ENCODE assay signal across 9 cellular contexts in the genomic region with DNA sequence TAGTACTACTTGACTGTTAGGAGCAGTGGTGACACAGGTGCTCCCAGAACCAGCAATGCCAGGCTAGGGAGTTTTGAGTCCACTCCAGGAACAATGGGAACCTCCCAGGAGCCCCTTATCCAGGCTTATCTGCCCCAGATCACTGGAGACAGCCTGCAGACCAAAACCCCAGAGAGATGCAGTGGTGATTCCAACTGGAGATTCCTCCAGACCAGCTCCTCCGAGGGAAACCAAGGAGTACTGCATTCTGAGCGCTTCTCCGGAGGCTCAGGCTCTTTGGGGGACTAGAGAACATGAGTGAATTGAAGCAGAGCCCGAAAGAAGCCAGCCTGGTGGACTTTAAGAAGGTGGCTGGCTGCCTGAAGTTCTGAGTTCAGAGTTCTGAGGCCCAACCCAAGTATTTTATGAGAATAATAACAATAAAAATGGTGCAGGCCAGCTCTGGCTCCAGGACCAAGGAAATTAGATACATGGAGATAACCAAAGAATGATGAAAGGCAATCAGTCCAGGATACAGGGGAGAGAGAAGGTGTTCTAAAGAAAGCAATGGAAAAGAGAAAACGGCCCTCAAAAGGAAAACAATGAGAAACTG. TPM values are rescaled to one million over a fixed set of nuclear protein-coding genes. Genes with fewer than 3 reads are reported as not detected.
DNase-seq lines count a peak whose midpoint lies in the region; ATAC-seq and TF ChIP-seq lines count a peak whose summit lies in the region.
"Had no signal": no experiment of that assay in that cellular context is flagged by ENCODE, and none has a peak within 500 bp of the region (broad histone marks: within the 10 kb centered on the region; RNA-seq: fewer than 3 reads in every experiment).

No MANE protein-coding gene starts in this region.

- no peaks in the 10 kb centered on the region for H3K27me3 ChIP-seq in suprapubic skin
- H3K27me3 ChIP-seq: SJSA1 had no signal

- peaks cover 5% of the 10 kb centered on the region for H3K36me3 ChIP-seq in suprapubic skin
- H3K36me3 ChIP-seq: SJSA1 had no signal

- no peak for TF ChIP-seq POLR2A in suprapubic skin (IDR thresholded peaks at IDR 0.05)

- peak overlapping the region; percentile 87 for H3K4me3 Mint-ChIP-seq in activated T-cell treated with anti-CD3 and anti-CD28 coated beads, Interleukin-2, amount 50 U/mL, for 24 hours
- peak overlapping the region; percentile 96 for H3K4me3 Mint-ChIP-seq in activated CD8-positive, alpha-beta T cell treated with anti-CD3 and anti-CD28 coated beads for 36 hours

- no peak for DNase-seq in activated T-cell treated with anti-CD3 and anti-CD28 coated beads, Interleukin-2, amount 50 U/mL, for 24 hours
- DNase-seq in activated T-cell treated with anti-CD3 and anti-CD28 coated beads for 4 hours (no peak), left colon (no peak), suprapubic skin (ENCODE audit: low spot score in 2 of 2) (no peak), NOMO-1 treated with DMSO at 0.1 percent for 48 hours (lab: John Stamatoyannopoulos, UW; ENCODE audit: unreplicated experiment) (no peak), cerebellar nuclear complex (lab: John Stamatoyannopoulos, UW) (no peak)
- DNase-seq in activated CD8-positive, alpha-beta T cell treated with anti-CD3 and anti-CD28 coated beads for 36 hours = no peak

- TF ChIP-seq CTCF in activated CD8-positive, alpha-beta T cell treated with anti-CD3 and anti-CD28 coated beads for 36 hours (IDR thresholded peaks at IDR 0.05) = no peak
- TF ChIP-seq CTCF in suprapubic skin (IDR thresholded peaks at IDR 0.05) = no peak

- CTCF ChIA-PET in activated CD8-positive, alpha-beta T cell treated with anti-CD3 and anti-CD28 coated beads for 36 hours (lab: Charles Lee) = interaction anchor here (0.5 to 1.4 kb wide), 4 partner anchors 42 to 160 kb away, joined by 3 to 6 read pairs (median 4); a partner anchor contains a TSS

- POLR2A ChIA-PET in activated CD8-positive, alpha-beta T cell treated with anti-CD3 and anti-CD28 coated beads for 36 hours (lab: Charles Lee) = interaction anchor here (0.6 to 1.1 kb wide), 4 partner anchors 14 to 34 kb away, joined by 3 to 4 read pairs (median 3); no protein-coding TSS in a partner anchor

- intact Hi-C loops in activated CD8-positive, alpha-beta T cell treated with anti-CD3 and anti-CD28 coated beads for 36 hours (cut with micrococcal nuclease) = loop anchor here (5.0 kb wide), 1 partner anchor 38 kb away; a partner anchor contains a TSS
- intact Hi-C loops in left colon (cut with DNase I, micrococcal nuclease) = no loop called here

- peaks cover 36% of the 10 kb centered on the region for H3K4me1 ChIP-seq in suprapubic skin

- no peaks in the 10 kb centered on the region for H3K9me3 Mint-ChIP-seq in activated T-cell treated with anti-CD3 and anti-CD28 coated beads, Interleukin-2, amount 50 U/mL, for 24 hours
- H3K9me3 Mint-ChIP-seq in activated CD8-positive, alpha-beta T cell treated with anti-CD3 and anti-CD28 coated beads for 36 hours = no peaks in the 10 kb centered on the region

- H3K36me3 Mint-ChIP-seq in activated T-cell treated with anti-CD3 and anti-CD28 coated beads, Interleukin-2, amount 50 U/mL, for 24 hours (ENCODE audit: low read depth) = peaks cover 20% of the 10 kb centered on the region
- H3K36me3 Mint-ChIP-seq in activated CD8-positive, alpha-beta T cell treated with anti-CD3 and anti-CD28 coated beads for 36 hours (ENCODE audit: low read depth) = peaks cover 2% of the 10 kb centered on the region

- H3K27ac ChIP-seq in suprapubic skin = no peak overlapping the region
- H3K27ac ChIP-seq: SJSA1 had no signal

- H3K4me1 Mint-ChIP-seq in activated T-cell treated with anti-CD3 and anti-CD28 coated beads, Interleukin-2, amount 50 U/mL, for 24 hours (ENCODE audit: low read depth) = peaks cover 30% of the 10 kb centered on the region
- peaks cover 28% of the 10 kb centered on the region for H3K4me1 Mint-ChIP-seq in activated CD8-positive, alpha-beta T cell treated with anti-CD3 and anti-CD28 coated beads for 36 hours (ENCODE audit: low read depth)

- no peak for ATAC-seq in activated CD8-positive, alpha-beta T cell treated with anti-CD3 and anti-CD28 coated beads for 36 hours
- ATAC-seq in left colon = peak; percentile 28
- ATAC-seq in HG02981 (IDR thresholded peaks at IDR 0.05; ENCODE audit: unreplicated experiment) = no peak

- H3K4me3 ChIP-seq in suprapubic skin = peak overlapping the region; percentile 96

- H3K9me3 ChIP-seq in suprapubic skin = no peaks in the 10 kb centered on the region

- no peak for TF ChIP-seq EP300 in suprapubic skin (IDR thresholded peaks at IDR 0.05)

- H3K27me3 Mint-ChIP-seq in activated T-cell treated with anti-CD3 and anti-CD28 coated beads, Interleukin-2, amount 50 U/mL, for 24 hours = no peaks in the 10 kb centered on the region
- no peaks in the 10 kb centered on the region for H3K27me3 Mint-ChIP-seq in activated CD8-positive, alpha-beta T cell treated with anti-CD3 and anti-CD28 coated beads for 36 hours

- 76% methylated on average over 5 of the region's 5 CpGs for WGBS in suprapubic skin

- H3K27ac Mint-ChIP-seq in activated T-cell treated with anti-CD3 and anti-CD28 coated beads, Interleukin-2, amount 50 U/mL, for 24 hours = peak overlapping the region; percentile 60
- H3K27ac Mint-ChIP-seq in activated CD8-positive, alpha-beta T cell treated with anti-CD3 and anti-CD28 coated beads for 36 hours = peak overlapping the region; percentile 66

RNA-seq across cellular contexts. Expression of a gene that starts 1.3 kb away (rescaled TPM):
- 10 to 100 TPM in 1 of 2 experiments, 1 to 10 TPM in 1; 9.8 to 15.0 TPM for total RNA-seq in activated CD8-positive, alpha-beta T cell treated with anti-CD3 and anti-CD28 coated beads for 36 hours
- 1 to 10 TPM; 6.2 to 9.3 TPM for total RNA-seq in left colon
- 10 to 100 TPM; 24.9 to 32.1 (median 27.3) TPM for total RNA-seq in suprapubic skin

RNA-seq across cellular contexts. Expression of a gene that starts 2.4 kb away (rescaled TPM):
- total RNA-seq in activated CD8-positive, alpha-beta T cell treated with anti-CD3 and anti-CD28 coated beads for 36 hours = under 1 TPM; 0.36 to 0.43 TPM
- total RNA-seq in left colon = under 1 TPM; 0.58 to 0.98 TPM
- 1 to 10 TPM in 1 of 4 donors, not detected in 3; 3.0 TPM for total RNA-seq in suprapubic skin
- total RNA-seq: SJSA1 had no signal

RNA-seq across cellular contexts. Expression of a gene that starts 36.1 kb away (rescaled TPM):
- 10 to 100 TPM; 14.9 to 16.0 TPM for total RNA-seq in activated CD8-positive, alpha-beta T cell treated with anti-CD3 and anti-CD28 coated beads for 36 hours
- total RNA-seq in left colon (1 to 10 TPM; 6.4 to 10.0 TPM), suprapubic skin (10 to 100 TPM; 16.3 to 25.7 (median 22.1) TPM)

RNA-seq across cellular contexts. Expression of a gene that starts 42.5 kb away (rescaled TPM):
- 100 to 1,000 TPM; 134 to 135 TPM for total RNA-seq in activated CD8-positive, alpha-beta T cell treated with anti-CD3 and anti-CD28 coated beads for 36 hours
- 100 to 1,000 TPM; 133 to 145 TPM for total RNA-seq in left colon
- 10 to 100 TPM; 70.3 to 80.7 (median 77.0) TPM for total RNA-seq in suprapubic skin
